In the genomic region with DNA sequence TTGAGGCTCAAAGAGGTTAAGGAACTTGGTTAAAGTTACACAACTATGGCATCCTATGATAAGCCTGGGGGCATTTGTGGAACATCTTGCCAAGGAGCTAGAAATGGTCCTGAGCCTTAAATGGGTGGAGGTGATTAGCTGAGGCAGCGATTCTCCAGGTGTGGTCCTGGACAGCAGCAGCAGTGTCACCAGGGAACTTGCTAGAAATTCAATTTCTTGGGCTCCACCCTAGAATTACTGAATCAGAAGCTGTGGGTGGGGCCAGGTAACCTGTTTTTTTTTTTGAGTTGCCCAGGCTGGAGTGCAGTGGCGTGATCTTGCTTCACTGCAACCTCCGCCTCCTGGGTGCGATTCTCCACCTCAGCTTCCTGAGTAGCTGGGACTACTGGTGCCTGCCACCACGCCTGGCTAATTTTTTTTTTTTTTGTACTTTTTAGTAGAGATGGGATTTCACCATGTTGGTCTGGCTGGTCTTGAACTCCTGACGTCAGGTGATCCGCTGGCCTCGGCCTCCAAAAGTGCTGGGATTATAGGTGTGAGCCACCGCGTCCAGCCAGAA, we compare ENCODE assay signal across 9 cellular contexts. TPM values are rescaled to one million over a fixed set of nuclear protein-coding genes. Genes with fewer than 3 reads are reported as not detected.
DNase-seq lines count a peak whose midpoint lies in the region; ATAC-seq and TF ChIP-seq lines count a peak whose summit lies in the region.
"Had no signal": no experiment of that assay in that cellular context is flagged by ENCODE, and none has a peak within 500 bp of the region (broad histone marks: within the 10 kb centered on the region; RNA-seq: fewer than 3 reads in every experiment).

No MANE protein-coding gene starts in this region.

- CTCF ChIA-PET in IMR-90 (lab: Yijun Ruan, JAX): interaction anchor here (0.5 to 1.5 kb wide), 12 partner anchors 9 to 1201 kb away, joined by 3 to 6 read pairs (median 3); a partner anchor contains a TSS

- H2BK20ac ChIP-seq in IMR-90 (ENCODE audit: low read depth, low read length): no peak overlapping the region

- TF ChIP-seq POLR2A in IMR-90 (IDR thresholded peaks at IDR 0.05; ENCODE audit: low read depth, low read length): no peak

- H3K9me1 ChIP-seq in IMR-90 (ENCODE audit: insufficient read depth, low read length): peaks cover 17% of the 10 kb centered on the region

- H3K36me3 Mint-ChIP-seq in brain (peaks cover 9% of the 10 kb centered on the region), neural crest cell (ENCODE audit: low read depth) (peaks cover 3% of the 10 kb centered on the region)

- H3K9me3 ChIP-seq in BLaER1 treated with 17β-estradiol and CSF1 and Interleukin-3, amounts not matched to agents 10 nM and 100 nM (replicated peaks in 1 of 11): no peaks in the 10 kb centered on the region
- H3K9me3 ChIP-seq in IMR-90 (ENCODE audit: control insufficient read depth, insufficient read depth, low read length) (no peaks in the 10 kb centered on the region), SJCRH30 (replicated peaks) (no peaks in the 10 kb centered on the region)

- no peak overlapping the region for H3K4ac ChIP-seq in IMR-90 (ENCODE audit: low read depth, low read length)

- H2BK15ac ChIP-seq in IMR-90 (ENCODE audit: low read depth, low read length): no peak overlapping the region

- no TSS peak for BruUV-seq in IMR-90 (replicated peaks; lab: Mats Ljungman, UMichigan)

- H3K9me3 Mint-ChIP-seq in brain: no peaks in the 10 kb centered on the region
- no peaks in the 10 kb centered on the region for H3K9me3 Mint-ChIP-seq in neural crest cell

- dilution Hi-C loops in IMR-90 (cut with HindIII; ENCODE audit: low sequenced_read_pairs, unreplicated experiment): no loop called here

- WGBS in IMR-90 (ENCODE audit: extremely low coverage in 2 of 2, insufficient read length in 1 of 2), 2 experiments: 60% methylated on average over 2 of the region's 10 CpGs; no CpG with 5 or more reads in 1 of the 2 experiments

- H3K4me3 Mint-ChIP-seq in brain: no peak overlapping the region
- peak overlapping the region; percentile 32 for H3K4me3 Mint-ChIP-seq in neural crest cell

- H3K27ac Mint-ChIP-seq in brain (peak overlapping the region in 4 of 5 experiments; percentile 73 to 91 (median 83)), neural crest cell (ENCODE audit: unreplicated experiment) (no peak overlapping the region)

- H4K91ac ChIP-seq in IMR-90 (ENCODE audit: insufficient read depth, low read depth, low read length): no peak overlapping the region

- peaks cover 1 to 27% of the 10 kb centered on the region in 2 experiments; a peak in 3 of 4 replicates for H3K79me1 ChIP-seq in IMR-90 (ENCODE audit: low read depth in 1 of 2, low read length in 2 of 2)

- no peak overlapping the region; the same call in 1 of the 2 replicates for H2BK120ac ChIP-seq in IMR-90 (ENCODE audit: low read depth, low read length)

- no peak overlapping the region for H3K4me3 ChIP-seq in BLaER1 treated with 17β-estradiol and CSF1 and Interleukin-3, amounts not matched to agents 10 nM and 100 nM
- no peak overlapping the region for H3K4me3 ChIP-seq in IMR-90 (ENCODE audit: insufficient read depth, low read depth, low read length)
- H3K4me3 ChIP-seq in SJCRH30: no peak overlapping the region

- intact Hi-C loops in IMR-90 (cut with micrococcal nuclease): loop anchor here (1.0 to 10.0 kb wide), 8 partner anchors 151 to 1149 kb away; no protein-coding TSS in a partner anchor

- no peaks in the 10 kb centered on the region for H3K27me3 Mint-ChIP-seq in brain
- no peaks in the 10 kb centered on the region for H3K27me3 Mint-ChIP-seq in neural crest cell (ENCODE audit: low read depth)

- no peak overlapping the region for H2AK5ac ChIP-seq in IMR-90 (ENCODE audit: low read depth, low read length)

- H2BK5ac ChIP-seq in IMR-90 (ENCODE audit: low read depth, low read length, poor library complexity, severe bottlenecking): no peak overlapping the region

- no peak overlapping the region for H3K9ac ChIP-seq in BLaER1 treated with 17β-estradiol and CSF1 and Interleukin-3, amounts not matched to agents 10 nM and 100 nM
- no peak overlapping the region for H3K9ac ChIP-seq in IMR-90 (ENCODE audit: low read depth, low read length)

- peaks cover 30 to 77% (median 55%) of the 10 kb centered on the region in 11 experiments; a peak in 21 of 22 replicates for H4K20me1 ChIP-seq in BLaER1 treated with 17β-estradiol and CSF1 and Interleukin-3, amounts not matched to agents 10 nM and 100 nM
- peaks cover 33% of the 10 kb centered on the region for H4K20me1 ChIP-seq in IMR-90 (ENCODE audit: insufficient read depth, low read length)

- H4K8ac ChIP-seq in IMR-90 (ENCODE audit: low read depth in 2 of 2, low read length in 2 of 2): no peak overlapping the region

- H3K18ac ChIP-seq in IMR-90 (ENCODE audit: low read depth, low read length): no peak overlapping the region

- H2AK9ac ChIP-seq in IMR-90 (replicated peaks; ENCODE audit: low read depth, low read length, poor library complexity): peak overlapping the region; percentile 5

- H3K4me1 Mint-ChIP-seq in brain: peaks cover 69% of the 10 kb centered on the region
- H3K4me1 Mint-ChIP-seq in neural crest cell: peaks cover 21% of the 10 kb centered on the region

- TF ChIP-seq CTCF in IMR-90 (conservative IDR thresholded peaks at IDR 0.05; ENCODE audit: low read depth, low read length) (no peak), brain (conservative IDR thresholded peaks at IDR 0.05) (no peak), neural crest cell (conservative IDR thresholded peaks at IDR 0.05) (no peak)

- no peak for DNase-seq in IMR-90
- DNase-seq in neural crest cell (ENCODE audit: low read depth, low spot score): no peak
- DNase-seq in activated CD4-positive, CD25-positive, alpha-beta regulatory T cell treated with anti-CD3 and anti-CD28 coated beads, Interleukin-2, amount 50 U/mL, for 72 hours: no peak
- DNase-seq in SJCRH30: no peak
- DNase-seq: NCI-H1417 treated with DMSO at 0.1 percent for 48 hours, SIG-M5 had no signal

- ATAC-seq in IMR-90 (ENCODE audit: low read depth) (no peak), GM21381 (IDR thresholded peaks at IDR 0.05; ENCODE audit: unreplicated experiment) (no peak)

- H2AFZ ChIP-seq in IMR-90 (replicated peaks; ENCODE audit: low read length, poor library complexity): peak overlapping the region; percentile 56

- H3K56ac ChIP-seq in IMR-90 (ENCODE audit: extremely low read depth, insufficient read depth, low read length): no peak overlapping the region

- no peak overlapping the region for H3K23ac ChIP-seq in IMR-90 (ENCODE audit: low read depth, low read length)

- peaks cover 11 to 26% (median 14%) of the 10 kb centered on the region in 11 experiments for H3K36me3 ChIP-seq in BLaER1 treated with 17β-estradiol and CSF1 and Interleukin-3, amounts not matched to agents 10 nM and 100 nM
- H3K36me3 ChIP-seq in IMR-90 (ENCODE audit: control insufficient read depth, insufficient read depth, low read length): peaks cover 9% of the 10 kb centered on the region
- peaks cover 14% of the 10 kb centered on the region for H3K36me3 ChIP-seq in SJCRH30

- H4K5ac ChIP-seq in IMR-90 (ENCODE audit: low read depth, low read length): no peak overlapping the region

- H3K4me2 ChIP-seq in BLaER1 treated with 17β-estradiol and CSF1 and Interleukin-3, amounts not matched to agents 10 nM and 100 nM: peak overlapping the region in 9 of 11 experiments; percentile 14 to 70 (median 48); a peak in 16 of 22 replicates
- no peak overlapping the region for H3K4me2 ChIP-seq in IMR-90 (ENCODE audit: low read depth, low read length)

- TF ChIP-seq RAD21 in IMR-90 (IDR thresholded peaks at IDR 0.05; ENCODE audit: low read length): no peak

- POLR2A ChIA-PET in IMR-90 (lab: Charles Lee; ENCODE audit: unreplicated experiment): interaction anchor here (0.6 kb wide), 2 partner anchors 121 to 604 kb away, joined by 8 to 11 read pairs; no protein-coding TSS in a partner anchor

- peaks cover 39 to 68% (median 48%) of the 10 kb centered on the region in 10 experiments for H3K4me1 ChIP-seq in BLaER1 treated with 17β-estradiol and CSF1 and Interleukin-3, amounts not matched to agents 10 nM and 100 nM
- H3K4me1 ChIP-seq in IMR-90 (ENCODE audit: control insufficient read depth, insufficient read depth, low read length) (peaks cover 15% of the 10 kb centered on the region), SJCRH30 (no peaks in the 10 kb centered on the region)

- no peak overlapping the region for H3K27ac ChIP-seq in BLaER1 treated with 17β-estradiol and CSF1 and Interleukin-3, amounts not matched to agents 10 nM and 100 nM
- H3K27ac ChIP-seq in IMR-90 (ENCODE audit: insufficient read depth, low read length) (no peak overlapping the region), SJCRH30 (no peak overlapping the region)

- H3K14ac ChIP-seq in IMR-90 (replicated peaks; ENCODE audit: low read depth, low read length): no peak overlapping the region

- no peaks in the 10 kb centered on the region for H3K27me3 ChIP-seq in BLaER1 treated with 17β-estradiol and CSF1 and Interleukin-3, amounts not matched to agents 10 nM and 100 nM
- H3K27me3 ChIP-seq in IMR-90 (ENCODE audit: control insufficient read depth, insufficient read depth, low read length) (no peaks in the 10 kb centered on the region), SJCRH30 (no peaks in the 10 kb centered on the region)

- in situ Hi-C loops in IMR-90 (cut with MboI; ENCODE audit: low sequenced_read_pairs): loop anchor here (5.0 to 10.0 kb wide), 3 partner anchors 258 to 1151 kb away; no protein-coding TSS in a partner anchor

TF ChIP-seq in IMR-90, 13 proteins besides CTCF, POLR2A, EP300 and RAD21 (continues in another document):
- TF ChIP-seq, protein P1, sequence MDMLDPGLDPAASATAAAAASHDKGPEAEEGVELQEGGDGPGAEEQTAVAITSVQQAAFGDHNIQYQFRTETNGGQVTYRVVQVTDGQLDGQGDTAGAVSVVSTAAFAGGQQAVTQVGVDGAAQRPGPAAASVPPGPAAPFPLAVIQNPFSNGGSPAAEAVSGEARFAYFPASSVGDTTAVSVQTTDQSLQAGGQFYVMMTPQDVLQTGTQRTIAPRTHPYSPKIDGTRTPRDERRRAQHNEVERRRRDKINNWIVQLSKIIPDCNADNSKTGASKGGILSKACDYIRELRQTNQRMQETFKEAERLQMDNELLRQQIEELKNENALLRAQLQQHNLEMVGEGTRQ (IDR thresholded peaks at IDR 0.05; ENCODE audit: low read depth, low read length): no peak

RNA-seq across cellular contexts. Expression of a gene that starts 13.1 kb away (rescaled TPM):
- total RNA-seq in IMR-90 (2012; rRNA removed) (1,664 and 2,173 TPM in 2 replicates), neural crest cell (1,546 and 1,751 TPM in 2 replicates)
- polyA plus RNA-seq in IMR-90 (2012; rRNA removed) (4,072 and 4,721 TPM in 2 replicates), brain (ENCODE audit: insufficient read depth, low read depth, low replicate concordance) (1,805 TPM)
- 634 and 883 TPM in 2 replicates for polyA plus RNA-seq in IMR-90 (2012; cell fraction: cytosol; rRNA removed)
- polyA plus RNA-seq in IMR-90 (2012; cell fraction: nucleus; rRNA removed; ENCODE audit: low replicate concordance): 92.6 and 891 TPM in 2 replicates
- total RNA-seq in SJCRH30 (2014; rRNA removed; shearing (Covaris generic)): 5,195 and 6,145 TPM in 2 replicates

RNA-seq across cellular contexts. Expression of a gene that starts 17.5 kb away (rescaled TPM):
- total RNA-seq in IMR-90 (2012; rRNA removed) (21.4 and 24.4 TPM in 2 replicates), neural crest cell (28.9 and 31.4 TPM in 2 replicates)
- polyA plus RNA-seq in IMR-90 (2012; rRNA removed) (11.9 TPM in 2 replicates), brain (ENCODE audit: insufficient read depth, low read depth, low replicate concordance) (15.5 TPM)
- 4.6 and 5.4 TPM in 2 replicates for polyA plus RNA-seq in IMR-90 (2012; cell fraction: cytosol; rRNA removed)
- 15.0 and 31.1 TPM in 2 replicates for polyA plus RNA-seq in IMR-90 (2012; cell fraction: nucleus; rRNA removed; ENCODE audit: low replicate concordance)
- 21.6 and 22.6 TPM in 2 replicates for total RNA-seq in SJCRH30 (2014; rRNA removed; shearing (Covaris generic))
